ENCODE assay signal across 33 cellular contexts in genomic region chr1:72394457-72394856, GRCh38.
"Had no signal": no experiment of that assay in that cellular context is flagged by ENCODE, and none has a peak within 500 bp of the region (broad histone marks: within the 10 kb centered on the region; RNA-seq: fewer than 3 reads in every experiment).

No MANE protein-coding gene starts in this region.

- DNase-seq: activated B cell treated with CpG ODN at 0.5 μM for 24 hours; activated CD4-positive, alpha-beta memory T cell treated with anti-CD3 and anti-CD28 coated beads for 36 hours; activated CD4-positive, alpha-beta T cell treated with anti-CD3 and anti-CD28 coated beads for 4 hours; activated CD4-positive, alpha-beta T cell treated with anti-CD3 and anti-CD28 coated beads, Interleukin-2, amount 50 U/mL, for 1 hour; activated CD4-positive, CD25-positive, alpha-beta regulatory T cell treated with anti-CD3 and anti-CD28 coated beads, Interleukin-2, amount 50 U/mL, for 72 hours; activated CD8-positive, alpha-beta memory T cell treated with anti-CD3 and anti-CD28 coated beads, Interleukin-2, amount 50 U/mL, for 4 hours; activated gamma-delta T cell treated with Interleukin-2 at 50 U/mL for 16 hours; activated naive CD4-positive, alpha-beta T cell treated with anti-CD3 and anti-CD28 coated beads for 36 hours; activated T-cell treated with anti-CD3 and anti-CD28 coated beads for 4 hours; activated T-cell treated with anti-CD3 and anti-CD28 coated beads, Interleukin-2, amount 50 U/mL, for 4 hours; adrenal gland; body of pancreas; caudate nucleus; cerebellar nuclear complex; NCI-H1048; NCI-H1105 treated with DMSO at 0.1 percent for 48 hours; NCI-H1436; NCI-H1694; NCI-H1930; NCI-H2081 treated with DMSO at 0.1 percent for 48 hours; NCI-H226; NCI-H446 treated with DMSO at 0.1 percent for 48 hours; NCI-H524; NCI-H69; NCI-H82; OCI-M1; Right ventricle myocardium superior; SW 1271; T-helper 1 cell; T-helper 2 cell; T-helper 9 cell had no signal

- H3K4me2 ChIP-seq: KMS-11 had no signal

- H3K4me1 ChIP-seq: adrenal gland, body of pancreas had no signal

- H3K4me3 ChIP-seq: adrenal gland, body of pancreas had no signal

- H3K27ac ChIP-seq: adrenal gland, body of pancreas, KMS-11, VCaP had no signal

- H3K27me3 ChIP-seq: adrenal gland, body of pancreas had no signal

- H3K9me3 ChIP-seq: adrenal gland, body of pancreas had no signal

- H3K9ac ChIP-seq: KMS-11 had no signal

- H3K36me3 ChIP-seq: adrenal gland had no signal
